1 cellular context compared by ENCODE assay signal in genomic region chr1:1231400-1232223, GRCh38.
A peak's percentile ranks its signal among the peaks of the same experiment; 100 is the strongest.
TF ChIP-seq lines count a peak whose summit lies in the region.

Gene SDF4 (minus strand): TSS chr1:1232001. CDS start chr1:1228772, 3,229 bp downstream.

TF ChIP-seq in HepG2, 621 proteins besides CTCF, POLR2A, EP300 and RAD21 (continued from another document):
- no peak for TF ChIP-seq ZNF615 (CRISPR knock-in tag; IDR thresholded peaks at IDR 0.05; ENCODE audit: borderline replicate concordance)
- TF ChIP-seq TFAP4 (IDR thresholded peaks at IDR 0.05; ENCODE audit: borderline replicate concordance, low read depth), result no peak
- no peak for TF ChIP-seq BCLAF1 (IDR thresholded peaks at IDR 0.05)
- TF ChIP-seq TBP (CRISPR knock-in tag; IDR thresholded peaks at IDR 0.05), result no peak
- TF ChIP-seq SATB2 (CRISPR knock-in tag; IDR thresholded peaks at IDR 0.05), result no peak
- TF ChIP-seq EHMT2 (IDR thresholded peaks at IDR 0.05; ENCODE audit: borderline replicate concordance, low read depth, low read length), result no peak
- no peak for TF ChIP-seq ARNT (IDR thresholded peaks at IDR 0.05)
- no peak; the same call in 1 of the 2 replicates for TF ChIP-seq ZNF672 (CRISPR knock-in tag; IDR thresholded peaks at IDR 0.05)
- TF ChIP-seq ZNF772 (CRISPR knock-in tag; IDR thresholded peaks at IDR 0.05), result peak; percentile 52; the same call in 1 of the 2 replicates
- peak; percentile 70 for TF ChIP-seq ZMYM4 (CRISPR knock-in tag; IDR thresholded peaks at IDR 0.05)
- TF ChIP-seq ADNP (CRISPR knock-in tag; IDR thresholded peaks at IDR 0.05), result no peak
- TF ChIP-seq CREBL2 (CRISPR knock-in tag; IDR thresholded peaks at IDR 0.05; ENCODE audit: borderline replicate concordance), result no peak; the same call in 1 of the 2 replicates
- TF ChIP-seq ZSCAN31 (CRISPR knock-in tag; IDR thresholded peaks at IDR 0.05; ENCODE audit: low read depth), result peak; percentile 18; the same call in 1 of the 2 replicates
- TF ChIP-seq RARG (CRISPR knock-in tag; IDR thresholded peaks at IDR 0.05; ENCODE audit: low read depth), result peak; percentile 78; the same call in 1 of the 2 replicates
- TF ChIP-seq CC2D1A (CRISPR knock-in tag; IDR thresholded peaks at IDR 0.05), result no peak
- TF ChIP-seq ZNF850 (CRISPR knock-in tag; conservative IDR thresholded peaks at IDR 0.05), result no peak
- TF ChIP-seq THAP11 (CRISPR knock-in tag; IDR thresholded peaks at IDR 0.05), result peak; percentile 93
- TF ChIP-seq ZNF180 (CRISPR knock-in tag; IDR thresholded peaks at IDR 0.05; ENCODE audit: borderline replicate concordance, low read depth), result no peak
- TF ChIP-seq ZNF792 (CRISPR knock-in tag; IDR thresholded peaks at IDR 0.05), result 0 out of 2 replicates have a peak, but pooled peaks have one; percentile 54
- TF ChIP-seq GATAD2A (CRISPR knock-in tag; IDR thresholded peaks at IDR 0.05), result no peak
- TF ChIP-seq THYN1 (CRISPR knock-in tag; IDR thresholded peaks at IDR 0.05; ENCODE audit: borderline replicate concordance, low read depth), result no peak
- TF ChIP-seq ZFY (CRISPR knock-in tag; IDR thresholded peaks at IDR 0.05), result peak; percentile 92
- no peak for TF ChIP-seq GRHL1 (CRISPR knock-in tag; conservative IDR thresholded peaks at IDR 0.05)
- TF ChIP-seq ZNF224 (CRISPR knock-in tag; IDR thresholded peaks at IDR 0.05), result peak; percentile 78; the same call in 1 of the 2 replicates
- peak; percentile 91 for TF ChIP-seq POLR2G (IDR thresholded peaks at IDR 0.05; ENCODE audit: low read depth, low read length)
- no peak for TF ChIP-seq ZEB1 (IDR thresholded peaks at IDR 0.05; ENCODE audit: insufficient replicate concordance, low read depth)
- TF ChIP-seq SP140L (CRISPR knock-in tag; IDR thresholded peaks at IDR 0.05; ENCODE audit: borderline replicate concordance), result no peak
- no peak for TF ChIP-seq RXRB (CRISPR knock-in tag; IDR thresholded peaks at IDR 0.05; ENCODE audit: borderline replicate concordance)
- no peak for TF ChIP-seq ZNF75D (CRISPR knock-in tag; IDR thresholded peaks at IDR 0.05; ENCODE audit: borderline replicate concordance)
- peak; percentile 72; the same call in 1 of the 2 replicates for TF ChIP-seq ZNF451 (CRISPR knock-in tag; IDR thresholded peaks at IDR 0.05)
- TF ChIP-seq NONO (IDR thresholded peaks at IDR 0.05), result no peak
- TF ChIP-seq NONO (CRISPR knock-in tag; conservative IDR thresholded peaks at IDR 0.05), result peak; percentile 86
- TF ChIP-seq PATZ1 (CRISPR knock-in tag; IDR thresholded peaks at IDR 0.05), result peak; percentile 63
- TF ChIP-seq FOXM1 (CRISPR knock-in tag; IDR thresholded peaks at IDR 0.05), result no peak
- no peak for TF ChIP-seq RORA (CRISPR knock-in tag; IDR thresholded peaks at IDR 0.05)
- 0 out of 2 replicates have a peak, but pooled peaks have one; percentile 25 for TF ChIP-seq HNRNPL (IDR thresholded peaks at IDR 0.05; ENCODE audit: low read depth, low read length)
- no peak for TF ChIP-seq TRAFD1 (CRISPR knock-in tag; IDR thresholded peaks at IDR 0.05; ENCODE audit: borderline replicate concordance)
- no peak for TF ChIP-seq HOMEZ (CRISPR knock-in tag; IDR thresholded peaks at IDR 0.05; ENCODE audit: low read depth)
- no peak for TF ChIP-seq PCBP2 (optimal IDR thresholded peaks at IDR 0.05; ENCODE audit: low read depth, low read length, poor library complexity, severe bottlenecking)
- no peak for TF ChIP-seq ZNF282 (IDR thresholded peaks at IDR 0.05; ENCODE audit: partially characterized antibody)
